8 cellular contexts compared by ENCODE assay signal in genomic region chr2:43225093-43225787, GRCh38. TPM values are rescaled to one million over a fixed set of nuclear protein-coding genes. Genes with fewer than 3 reads are reported as not detected.
DNase-seq lines count a peak whose midpoint lies in the region; ATAC-seq and TF ChIP-seq lines count a peak whose summit lies in the region.

No MANE protein-coding gene starts in this region.

- WGBS in prostate gland: 0% methylated on average over 55 of the region's 74 CpGs

- BruUV-seq in PC-9 (replicated peaks; lab: Mats Ljungman, UMichigan): TSS peak; percentile 54

- peaks cover 78% of the 10 kb centered on the region for H3K79me2 ChIP-seq in PC-9 (ENCODE audit: low read depth)

- H3K27ac ChIP-seq in PC-9 (peak overlapping the region; percentile 92), prostate gland (peak overlapping the region; percentile 98 to 99)

- H2AFZ ChIP-seq in PC-9: no peak overlapping the region; the same call in 1 of the 2 replicates

- peaks cover 64% of the 10 kb centered on the region for H3F3A ChIP-seq in PC-9 (ENCODE audit: insufficient read depth, low read depth)

- DNase-seq in DMS53 (lab: John Stamatoyannopoulos, UW): peak; percentile 75
- DNase-seq in DMS53 treated with DMSO at 0.1 percent for 48 hours (lab: John Stamatoyannopoulos, UW; ENCODE audit: unreplicated experiment): no peak
- peak; percentile 67 to 71 for DNase-seq in PC-9
- peak; percentile 44 for DNase-seq in activated gamma-delta T cell treated with anti-CD3 and anti-CD28 coated beads, Interleukin-2, amount 50 U/mL, for 16 hours (ENCODE audit: low read depth)
- DNase-seq in glutamatergic neuron: peak; percentile 36
- peak; percentile 37 for DNase-seq in prostate gland (ENCODE audit: low spot score)
- DNase-seq in ureter (ENCODE audit: low spot score): peak; percentile 72

- H3K36me3 Mint-ChIP-seq in glutamatergic neuron (ENCODE audit: unreplicated experiment): no peaks in the 10 kb centered on the region

- CTCF ChIA-PET in PC-9 (lab: Charles Lee): interaction anchor here (0.7 kb wide), 1 partner anchor 188 kb away, joined by 4 read pairs; no protein-coding TSS in a partner anchor

- H3K4me3 ChIP-seq in PC-9: peak overlapping the region; percentile 72
- peak overlapping the region; percentile 86 to 87 for H3K4me3 ChIP-seq in prostate gland

- no peaks in the 10 kb centered on the region for H3K9me2 ChIP-seq in PC-9 (ENCODE audit: insufficient read depth)

- TF ChIP-seq CTCF in PC-9 (conservative IDR thresholded peaks at IDR 0.05): no peak
- TF ChIP-seq CTCF in glutamatergic neuron (IDR thresholded peaks at IDR 0.05; ENCODE audit: partially characterized antibody, unreplicated experiment): peak; percentile 13
- TF ChIP-seq CTCF in prostate gland (IDR thresholded peaks at IDR 0.05): no peak

- H3K4me2 ChIP-seq in PC-9: peak overlapping the region; percentile 99

- no peak for ATAC-seq in GM21717 (IDR thresholded peaks at IDR 0.05; ENCODE audit: unreplicated experiment)

- H3K4me3 Mint-ChIP-seq in glutamatergic neuron (ENCODE audit: unreplicated experiment): no peak overlapping the region

- H3K4me1 ChIP-seq in PC-9 (replicated peaks; ENCODE audit: insufficient read depth) (peaks cover 47% of the 10 kb centered on the region), prostate gland (replicated peaks) (peaks cover 19% of the 10 kb centered on the region)

- no peak overlapping the region for H3K27ac Mint-ChIP-seq in glutamatergic neuron (ENCODE audit: unreplicated experiment)

- H3K36me3 ChIP-seq in PC-9 (ENCODE audit: low read depth): peaks cover 19% of the 10 kb centered on the region
- H3K36me3 ChIP-seq in prostate gland: peaks cover 4 to 26% of the 10 kb centered on the region in 2 donors

- peaks cover 16% of the 10 kb centered on the region for H3K4me1 Mint-ChIP-seq in glutamatergic neuron (ENCODE audit: low read depth, unreplicated experiment)

- peaks cover 5% of the 10 kb centered on the region for H3K27me3 Mint-ChIP-seq in glutamatergic neuron (ENCODE audit: unreplicated experiment)

- TF ChIP-seq POLR2A in prostate gland (IDR thresholded peaks at IDR 0.05): no peak

- POLR2A ChIA-PET in PC-9 (lab: Charles Lee; ENCODE audit: unreplicated experiment): interaction anchor here (0.6 kb wide), 1 partner anchor 19 kb away, joined by 8 read pairs; no protein-coding TSS in a partner anchor

- H3K27me3 ChIP-seq in PC-9 (ENCODE audit: insufficient read depth, low read depth) (no peaks in the 10 kb centered on the region), prostate gland (replicated peaks; ENCODE audit: insufficient read depth) (no peaks in the 10 kb centered on the region)

- H3K9me3 ChIP-seq in PC-9 (ENCODE audit: insufficient read depth, low read depth) (no peaks in the 10 kb centered on the region), prostate gland (no peaks in the 10 kb centered on the region)

- intact Hi-C loops in PC-9 (cut with micrococcal nuclease; ENCODE audit: unreplicated experiment) (loop anchor here (5.0 kb wide), 1 partner anchor 242 kb away; no protein-coding TSS in a partner anchor), prostate gland (cut with DNase I) (loop anchor here (5.0 to 10.0 kb wide), 4 partner anchors 263 to 398 kb away; no protein-coding TSS in a partner anchor)

- 0 out of 2 replicates have a peak, but pooled peaks cover 9% of the 10 kb centered on the region for H4K20me1 ChIP-seq in PC-9 (ENCODE audit: insufficient read depth)

- H3K9me3 Mint-ChIP-seq in glutamatergic neuron (ENCODE audit: unreplicated experiment): peaks cover 3% of the 10 kb centered on the region

RNA-seq across cellular contexts. Expression of gene ZFP36L2, which starts 1.2 kb away (rescaled TPM):
- total RNA-seq in PC-9 (2021): 31.3 and 34.3 TPM in 2 replicates
- 0.88 TPM for total RNA-seq in glutamatergic neuron (ENCODE audit: unreplicated experiment)
- 100 to 1,000 TPM; 117 to 256 TPM for total RNA-seq in prostate gland
- 149 TPM for total RNA-seq in ureter

Comparison
In these comparisons a context has a peak if more than half of its experiments do, and no peak if none do; other contexts are left out.
1. RNA of gene ZFP36L2, which starts 1.2 kb away (total RNA-seq): 117 to 256 TPM in prostate gland, 149 TPM in ureter (single experiment) and 31.3 to 34.3 TPM in PC-9; 0.88 TPM in glutamatergic neuron (single experiment); every median in the first group is over 10 times any median in the second.